Comparison of ENCODE assay signal across 9 cellular contexts in the genomic region with DNA sequence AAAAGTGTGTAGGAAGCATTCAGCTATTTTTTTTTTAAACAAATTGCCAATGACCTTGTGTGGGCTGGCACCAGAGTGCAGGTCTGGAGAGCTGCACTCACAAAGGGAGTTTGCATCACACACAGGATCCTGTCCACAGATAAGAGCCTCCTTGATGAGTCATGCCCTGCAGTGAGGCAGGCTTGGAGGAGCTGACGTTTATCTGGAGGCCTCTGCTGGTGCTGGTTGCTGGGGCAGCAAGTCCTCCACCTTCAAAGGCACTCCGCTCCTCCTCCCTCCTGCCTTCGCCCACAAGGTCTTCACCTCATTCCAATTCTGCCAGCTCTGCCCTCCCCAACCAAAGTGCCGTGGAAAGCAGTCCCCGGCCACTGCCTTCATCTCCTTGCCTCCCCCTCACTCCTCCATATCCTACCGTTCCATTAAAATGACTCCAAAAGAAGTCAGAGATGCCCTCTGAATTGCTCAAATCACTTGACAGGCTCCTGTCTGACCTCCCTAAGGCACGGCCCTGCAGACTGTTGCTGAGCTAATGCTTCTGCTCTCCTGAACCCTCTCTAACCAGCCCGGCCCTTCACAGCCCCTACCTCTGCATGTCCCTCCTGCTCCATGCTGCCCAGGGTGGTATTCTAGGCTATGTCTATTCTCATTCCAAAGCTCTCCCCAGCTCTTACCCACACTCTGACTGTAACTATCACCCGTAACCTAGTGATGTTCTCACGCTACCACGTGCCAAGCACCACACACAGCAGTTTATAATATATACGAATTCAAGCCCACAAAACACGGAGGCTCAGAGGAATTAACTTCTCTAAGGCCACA. TPM values are rescaled to one million over a fixed set of nuclear protein-coding genes. Genes with fewer than 3 reads are reported as not detected.
DNase-seq lines count a peak whose midpoint lies in the region; ATAC-seq and TF ChIP-seq lines count a peak whose summit lies in the region.
"Had no signal": no experiment of that assay in that cellular context is flagged by ENCODE, and none has a peak within 500 bp of the region (broad histone marks: within the 10 kb centered on the region; RNA-seq: fewer than 3 reads in every experiment).

No MANE protein-coding gene starts in this region.

- H3K79me1 ChIP-seq in mesendoderm (ENCODE audit: low read length): no peaks in the 10 kb centered on the region

- H3K27me3 Mint-ChIP-seq in MCF 10A (ENCODE audit: insufficient read depth, unreplicated experiment): no peaks in the 10 kb centered on the region
- no peaks in the 10 kb centered on the region for H3K27me3 Mint-ChIP-seq in glutamatergic neuron (ENCODE audit: unreplicated experiment)

- H3K27ac Mint-ChIP-seq in MCF 10A (ENCODE audit: low read depth, unreplicated experiment) (no peak overlapping the region), glutamatergic neuron (ENCODE audit: unreplicated experiment) (no peak overlapping the region)

- H4K8ac ChIP-seq in mesendoderm (ENCODE audit: low read depth, low read length): no peak overlapping the region

- no peaks in the 10 kb centered on the region for H3K9me3 ChIP-seq in AG04450 (ENCODE audit: control insufficient read depth, insufficient read depth, low read length)

- H3K79me2 ChIP-seq in mesendoderm (ENCODE audit: control insufficient read depth, insufficient read depth, low read length): no peaks in the 10 kb centered on the region

- peak overlapping the region; percentile 46 for H3K56ac ChIP-seq in mesendoderm (ENCODE audit: low read length)

- H3K23ac ChIP-seq in mesendoderm (ENCODE audit: low read length): no peak overlapping the region

- peak overlapping the region; percentile 27 for H2AK5ac ChIP-seq in mesendoderm (ENCODE audit: low read length)

- H3K18ac ChIP-seq in mesendoderm (ENCODE audit: low read length): no peak overlapping the region

- no peak overlapping the region for H4K5ac ChIP-seq in mesendoderm (ENCODE audit: low read length)

- H3K27me3 ChIP-seq in AG04450 (ENCODE audit: control insufficient read depth, insufficient read depth, low read length): no peaks in the 10 kb centered on the region
- H3K27me3 ChIP-seq in mesendoderm (ENCODE audit: insufficient read depth, low read length, poor library complexity): no peaks in the 10 kb centered on the region

- no peaks in the 10 kb centered on the region for H3K4me1 Mint-ChIP-seq in MCF 10A (ENCODE audit: insufficient read depth, unreplicated experiment)
- H3K4me1 Mint-ChIP-seq in glutamatergic neuron (ENCODE audit: low read depth, unreplicated experiment): peaks cover 9% of the 10 kb centered on the region

- H3K4me2 ChIP-seq in mesendoderm (ENCODE audit: low read length): no peak overlapping the region

- no peak overlapping the region for H2BK120ac ChIP-seq in mesendoderm (ENCODE audit: low read depth, low read length)

- H3K36me3 ChIP-seq in mesendoderm (ENCODE audit: control insufficient read depth, insufficient read depth, low read length): no peaks in the 10 kb centered on the region

- no peak for TF ChIP-seq CTCF in AG04450 (IDR thresholded peaks at IDR 0.05; ENCODE audit: low read depth, low read length)
- TF ChIP-seq CTCF in MCF 10A (IDR thresholded peaks at IDR 0.05; ENCODE audit: unreplicated experiment): no peak
- no peak for TF ChIP-seq CTCF in glutamatergic neuron (IDR thresholded peaks at IDR 0.05; ENCODE audit: partially characterized antibody, unreplicated experiment)

- intact Hi-C loops in MCF 10A (cut with micrococcal nuclease): no loop called here

- H3K27ac ChIP-seq in AG04450 (ENCODE audit: low read depth, low read length): peak overlapping the region; percentile 96
- H3K27ac ChIP-seq in mesendoderm (ENCODE audit: low read depth, low read length): no peak overlapping the region

- H3K4me3 Mint-ChIP-seq in MCF 10A (ENCODE audit: unreplicated experiment) (no peak overlapping the region), glutamatergic neuron (ENCODE audit: unreplicated experiment) (no peak overlapping the region)

- DNase-seq in AG04450 (ENCODE audit: low read depth, low spot score) (peak; percentile 92), HT-29 (ENCODE audit: low spot score) (peak; percentile 93), T-helper 1 cell (peak; percentile 19 to 88 (median 25)), MCF 10A (ENCODE audit: unreplicated experiment) (peak; percentile 89), mesendoderm (peak; percentile 97), glutamatergic neuron (no peak), NCI-H146 (lab: John Stamatoyannopoulos, UW) (no peak)
- DNase-seq in stimulated activated naive CD8-positive, alpha-beta T cell treated with anti-CD3 and anti-CD28 coated beads, Interleukin-15, Interleukin-2, amounts not matched to agents 100 U/mL and 50 U/mL, for 24 hours: peak; percentile 54

- no peak overlapping the region for H3K4ac ChIP-seq in mesendoderm (ENCODE audit: low read depth, low read length)

- H2BK5ac ChIP-seq in mesendoderm (ENCODE audit: low read length): no peak overlapping the region

- peaks cover 4% of the 10 kb centered on the region for H3K4me1 ChIP-seq in mesendoderm (ENCODE audit: control insufficient read depth, low read depth, low read length)

- no peak overlapping the region for H2BK15ac ChIP-seq in mesendoderm (replicated peaks; ENCODE audit: low read depth)

- POLR2A ChIA-PET in AG04450 (lab: Yijun Ruan, JAX) (no interaction called here), MCF 10A (lab: Yijun Ruan, JAX) (interaction anchor here (0.5 to 3.3 kb wide), 10 partner anchors 19 to 829 kb away, joined by 3 to 22 read pairs (median 4); partner anchors contain the start of gene PDCL3)

- H3K4me3 ChIP-seq in AG04450 (ENCODE audit: low read depth, low read length) (no peak overlapping the region), mesendoderm (ENCODE audit: low read length) (no peak overlapping the region)
- H3K4me3 ChIP-seq: GM12878 had no signal

- WGBS in mesendoderm (ENCODE audit: extremely low coverage, insufficient coverage, low lambda C conversion rate): no CpG with 5 or more reads among the region's 13 CpGs

- CTCF ChIA-PET in AG04450 (lab: Charles Lee): interaction anchor here (0.6 to 4.0 kb wide), 5 partner anchors 17 to 734 kb away, joined by 3 to 42 read pairs (median 5); no protein-coding TSS in a partner anchor
- CTCF ChIA-PET in MCF 10A (lab: Yijun Ruan, JAX): interaction anchor here (0.6 to 7.7 kb wide), 12 partner anchors 10 to 1477 kb away, joined by 3 to 90 read pairs (median 4); no protein-coding TSS in a partner anchor

- no TSS peak for BruUV-seq in MCF 10A (replicated peaks; lab: Mats Ljungman, UMichigan)

- H3K36me3 Mint-ChIP-seq in MCF 10A (ENCODE audit: insufficient read depth, unreplicated experiment) (no peaks in the 10 kb centered on the region), glutamatergic neuron (ENCODE audit: unreplicated experiment) (no peaks in the 10 kb centered on the region)

- H3K9me3 Mint-ChIP-seq in MCF 10A (ENCODE audit: unreplicated experiment) (no peaks in the 10 kb centered on the region), glutamatergic neuron (ENCODE audit: unreplicated experiment) (no peaks in the 10 kb centered on the region)

- no peak overlapping the region for H3K9ac ChIP-seq in mesendoderm (ENCODE audit: low read length)

- peak; percentile 93 for ATAC-seq in stimulated activated naive CD8-positive, alpha-beta T cell treated with anti-CD3 and anti-CD28 coated beads, Interleukin-15, Interleukin-2, amounts not matched to agents 100 U/mL and 50 U/mL, for 24 hours
- ATAC-seq: GM12878 had no signal

RNA-seq across cellular contexts. Expression of gene LONRF2, which starts 30.9 kb away (rescaled TPM):
- polyA plus RNA-seq in AG04450 (2011; rRNA removed): 0.83 and 0.98 TPM in 2 replicates
- polyA minus RNA-seq in AG04450 (2011; rRNA and poly(A)+ RNA removed): 1.1 and 2.1 TPM in 2 replicates
- total RNA-seq in HT-29 (2014; rRNA removed; shearing (Covaris generic)): 0.29 and 0.79 TPM in 2 replicates
- total RNA-seq in MCF 10A (2022) (not detected in 2 replicates), glutamatergic neuron (ENCODE audit: unreplicated experiment) (1.3 TPM)
- 0.04 TPM for polyA plus RNA-seq in mesendoderm (2013, experiment 1 of 2)
- polyA plus RNA-seq in mesendoderm (2013, experiment 2 of 2): 0.07 TPM

Comparison
In these comparisons a context has a peak if more than half of its experiments do, and no peak if none do; other contexts are left out.
1. DNase-seq: peak in AG04450 (single experiment), HT-29 (single experiment), T-helper 1 cell (5 of 5), MCF 10A (single experiment), mesendoderm (single experiment) and stimulated activated naive CD8-positive, alpha-beta T cell treated with anti-CD3 and anti-CD28 coated beads, Interleukin-15, Interleukin-2, amounts not matched to agents 100 U/mL and 50 U/mL, for 24 hours (single experiment); none in glutamatergic neuron (single experiment) and NCI-H146 (single experiment).